8 cellular contexts compared by ENCODE assay signal in genomic region chr10:79981673-79982485, GRCh38. TPM values are rescaled to one million over a fixed set of nuclear protein-coding genes. Genes with fewer than 3 reads are reported as not detected.
DNase-seq lines count a peak whose midpoint lies in the region; ATAC-seq, FAIRE-seq and TF ChIP-seq lines count a peak whose summit lies in the region.

No MANE protein-coding gene starts in this region.

- H4K20me1 ChIP-seq in GM12878 (ENCODE audit: control insufficient read depth, insufficient read depth): no peaks in the 10 kb centered on the region

- no peak for TF ChIP-seq EP300 in GM12878 (IDR thresholded peaks at IDR 0.05; ENCODE audit: borderline replicate concordance in 1 of 2, control insufficient read depth in 1 of 2, low read depth in 2 of 2, low read length in 2 of 2)

- no peak overlapping the region for H3K4me3 ChIP-seq in GM12878
- peak overlapping the region; percentile 75 for H3K4me3 ChIP-seq in iPS-15b (ENCODE audit: low read depth, low read length)
- H3K4me3 ChIP-seq in retinal pigment epithelial cell (ENCODE audit: low read length): peak overlapping the region; percentile 60

- H3K4me1 ChIP-seq in GM12878 (ENCODE audit: control insufficient read depth, insufficient read depth, low read length): no peaks in the 10 kb centered on the region
- H3K4me1 ChIP-seq in iPS-15b (ENCODE audit: control insufficient read depth, insufficient read depth, low read length): no peaks in the 10 kb centered on the region

- BruUV-seq in GM12878 (replicated peaks; lab: Mats Ljungman, UMichigan): no TSS peak

- no peak for TF ChIP-seq RAD21 in GM12878 (IDR thresholded peaks at IDR 0.05; ENCODE audit: insufficient read depth, low read depth, low read length)

- intact Hi-C loops in GM12878 (cut with micrococcal nuclease; ENCODE audit: unreplicated experiment): no loop called here

- H3K27me3 ChIP-seq in GM12878 (replicated peaks in 1 of 2; ENCODE audit: control insufficient read depth in 2 of 2, insufficient read depth in 2 of 2, low read length in 1 of 2): peaks cover 4 to 8% of the 10 kb centered on the region in 2 experiments
- H3K27me3 ChIP-seq in iPS-15b (ENCODE audit: control insufficient read depth, insufficient read depth, low read length): peaks cover 25% of the 10 kb centered on the region

- H3K9ac ChIP-seq in GM12878 (ENCODE audit: control insufficient read depth, insufficient read depth, low read length) (no peak overlapping the region), iPS-15b (ENCODE audit: low read depth, low read length) (peak overlapping the region; percentile 47)

- no peak overlapping the region for H2AFZ ChIP-seq in GM12878 (ENCODE audit: control insufficient read depth, low read depth, low read length)

- TF ChIP-seq CTCF in GM12878 (IDR thresholded peaks at IDR 0.05 in 2 of 3, conservative IDR thresholded peaks at IDR 0.05 in 1 of 3; ENCODE audit: control insufficient read depth in 2 of 3, extremely low read depth in 1 of 3, insufficient read depth in 1 of 3, low read depth in 3 of 3, low read length in 3 of 3) (no peak), retinal pigment epithelial cell (conservative IDR thresholded peaks at IDR 0.05; ENCODE audit: low read depth, low read length) (peak; percentile 18)

- H3K4me2 ChIP-seq in GM12878 (ENCODE audit: control insufficient read depth, insufficient read depth): peak overlapping the region; percentile 1; the same call in 1 of the 2 replicates

- CTCF ChIA-PET in GM12878 (lab: Yijun Ruan, JAX): no interaction called here

- H3K27ac ChIP-seq in GM12878 (ENCODE audit: control insufficient read depth, insufficient read depth): no peak overlapping the region

- POLR2A ChIA-PET in GM12878 (lab: Charles Lee): no interaction called here

- TF ChIP-seq POLR2A in GM12878 (IDR thresholded peaks at IDR 0.05; ENCODE audit: low read depth, low read length): no peak

- no peak for FAIRE-seq in GM12878 (lab: Jason Lieb, UNC)

- in situ Hi-C loops in ACHN (cut with HindIII; ENCODE audit: low pct_ligation_motif_present, low pct_unique_long_range_greater_than_20kb, low sequenced_read_pairs): no loop called here
- in situ Hi-C loops in GM12878 (cut with MboI): no loop called here

- DNase-seq in ACHN: peak; percentile 79
- peak; percentile 37 for DNase-seq in NCI-H460 (ENCODE audit: extremely low read depth, low read depth)
- no peak for DNase-seq in GM12878 (ENCODE audit: low read depth, low spot score)
- no peak for DNase-seq in retinal pigment epithelial cell (ENCODE audit: low read depth)

- no peaks in the 10 kb centered on the region for H3K9me3 ChIP-seq in GM12878 (replicated peaks; ENCODE audit: control insufficient read depth, insufficient read depth, low read length)
- no peaks in the 10 kb centered on the region for H3K9me3 ChIP-seq in iPS-15b (ENCODE audit: control insufficient read depth, insufficient read depth, low read length)

- H3K36me3 ChIP-seq in GM12878 (ENCODE audit: control insufficient read depth in 2 of 2, insufficient read depth in 2 of 2, low read length in 1 of 2) (no peaks in the 10 kb centered on the region), iPS-15b (ENCODE audit: control insufficient read depth, insufficient read depth, low read length) (no peaks in the 10 kb centered on the region)

- SMC1A ChIA-PET in GM12878 (lab: Charles Lee; ENCODE audit: uncharacterized antibody, unreplicated experiment): no interaction called here

- WGBS in GM12878 (ENCODE audit: insufficient coverage, insufficient replicate concordance, low lambda C conversion rate, missing lambda C conversion rate): 9% methylated on average over 61 of the region's 84 CpGs

- RAD21 ChIA-PET in GM12878 (lab: Charles Lee; ENCODE audit: unreplicated experiment): no interaction called here

- peak; percentile 41 for ATAC-seq in GM18907 (IDR thresholded peaks at IDR 0.05; ENCODE audit: unreplicated experiment)
- ATAC-seq in GM12878: peak; percentile 38; the same call in 1 of the 3 replicates
- ATAC-seq in GM21723 (IDR thresholded peaks at IDR 0.05; ENCODE audit: unreplicated experiment): no peak
- no peak for ATAC-seq in HG02642 (IDR thresholded peaks at IDR 0.05; ENCODE audit: poor library complexity, unreplicated experiment)

- no peaks in the 10 kb centered on the region for H3K79me2 ChIP-seq in GM12878 (ENCODE audit: control insufficient read depth, insufficient read depth, low read length)

TF ChIP-seq in GM12878, 131 proteins besides CTCF, POLR2A, EP300 and RAD21:
- TF ChIP-seq NR2F1 (conservative IDR thresholded peaks at IDR 0.05) (no peak), E2F8 (IDR thresholded peaks at IDR 0.05; ENCODE audit: low read depth, partially characterized antibody) (no peak)
- TF ChIP-seq, protein P1, sequence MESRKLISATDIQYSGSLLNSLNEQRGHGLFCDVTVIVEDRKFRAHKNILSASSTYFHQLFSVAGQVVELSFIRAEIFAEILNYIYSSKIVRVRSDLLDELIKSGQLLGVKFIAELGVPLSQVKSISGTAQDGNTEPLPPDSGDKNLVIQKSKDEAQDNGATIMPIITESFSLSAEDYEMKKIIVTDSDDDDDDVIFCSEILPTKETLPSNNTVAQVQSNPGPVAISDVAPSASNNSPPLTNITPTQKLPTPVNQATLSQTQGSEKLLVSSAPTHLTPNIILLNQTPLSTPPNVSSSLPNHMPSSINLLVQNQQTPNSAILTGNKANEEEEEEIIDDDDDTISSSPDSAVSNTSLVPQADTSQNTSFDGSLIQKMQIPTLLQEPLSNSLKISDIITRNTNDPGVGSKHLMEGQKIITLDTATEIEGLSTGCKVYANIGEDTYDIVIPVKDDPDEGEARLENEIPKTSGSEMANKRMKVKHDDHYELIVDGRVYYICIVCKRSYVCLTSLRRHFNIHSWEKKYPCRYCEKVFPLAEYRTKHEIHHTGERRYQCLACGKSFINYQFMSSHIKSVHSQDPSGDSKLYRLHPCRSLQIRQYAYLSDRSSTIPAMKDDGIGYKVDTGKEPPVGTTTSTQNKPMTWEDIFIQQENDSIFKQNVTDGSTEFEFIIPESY (IDR thresholded peaks at IDR 0.05): no peak
TF ChIP-seq in GM12878: peak in this region for 0.

RNA-seq across cellular contexts. Expression of gene SFTPD, which starts 33.0 kb away (rescaled TPM):
- total RNA-seq in NCI-H460 (2014; rRNA removed; shearing (Covaris generic)): not detected in 2 replicates
- 0.14 TPM in 1 of 2 replicates, not detected in the other for polyA plus RNA-seq in NCI-H460 (2014; cell fraction: nucleus; rRNA removed)
- total RNA-seq in GM12878 (2013; cell fraction: nucleolus; rRNA removed): not detected in 2 replicates
- total RNA-seq in GM12878 (2014; rRNA removed) (not detected in 2 replicates), GM12878 (2014; rRNA removed; fragmentation: Illumina TruSeq; extraction: Trizol) (not detected in 2 replicates), GM12878 (2021) (0.24 and 0.31 TPM in 2 replicates)
- polyA plus RNA-seq in GM12878 (2011; ENCODE audit: low read depth): not detected
- polyA plus RNA-seq in GM12878 (2011; rRNA removed) (not detected in 2 replicates), GM12878 (2014; fragmentation: Illumina TruSeq; extraction: Trizol) (not detected in 2 replicates), GM12878 (2014; fragmentation: Nextera tagmentation; extraction: Ambion mirVana) (not detected), GM12878 (2014; rRNA removed) (not detected in 2 replicates), GM12878 (2016; fragmentation: Nextera tagmentation; extraction: Ambion mirVana) (not detected)
- polyA plus RNA-seq in GM12878 (2011; cell fraction: cytosol; rRNA removed): not detected in 2 replicates
- polyA plus RNA-seq in GM12878 (2011; cell fraction: nucleus; rRNA removed): not detected in 2 replicates
- polyA plus RNA-seq in GM12878 (2012): not detected in 2 replicates
- polyA minus RNA-seq in GM12878 (2011; rRNA and poly(A)+ RNA removed): not detected in 2 replicates
- polyA minus RNA-seq in GM12878 (2011; cell fraction: cytosol; rRNA and poly(A)+ RNA removed): not detected in 2 replicates
- not detected in 2 replicates for polyA minus RNA-seq in GM12878 (2011; cell fraction: nucleus; rRNA and poly(A)+ RNA removed)

Comparison
In these comparisons a context has a peak if more than half of its experiments do, and no peak if none do; other contexts are left out.
1. DNase-seq: peak in ACHN (single experiment) and NCI-H460 (single experiment); none in GM12878 (single experiment) and retinal pigment epithelial cell (single experiment).
2. ATAC-seq: peak in GM18907 (single experiment) and GM12878 (single experiment); none in GM21723 (single experiment) and HG02642 (single experiment).